ENCODE assay signal across 9 cellular contexts in genomic region chr21:42570841-42571387, GRCh38. TPM values are rescaled to one million over a fixed set of nuclear protein-coding genes. Genes with fewer than 3 reads are reported as not detected.
DNase-seq lines count a peak whose midpoint lies in the region; ATAC-seq and TF ChIP-seq lines count a peak whose summit lies in the region.
"Had no signal": no experiment of that assay in that cellular context is flagged by ENCODE, and none has a peak within 500 bp of the region (broad histone marks: within the 10 kb centered on the region; RNA-seq: fewer than 3 reads in every experiment).

No MANE protein-coding gene starts in this region.

- H3K4me3 ChIP-seq in dorsolateral prefrontal cortex, result no peak overlapping the region

- in situ Hi-C loops in G401 (cut with HindIII; ENCODE audit: low sequenced_read_pairs), result no loop called here

- intact Hi-C loops in dorsolateral prefrontal cortex (cut with DNase I), result no loop called here

- no peaks in the 10 kb centered on the region for H3K27me3 ChIP-seq in dorsolateral prefrontal cortex

- DNase-seq in G401 (ENCODE audit: low spot score) (peak; percentile 13), NCI-H146 treated with DMSO at 0.1 percent for 48 hours (lab: John Stamatoyannopoulos, UW; ENCODE audit: unreplicated experiment) (peak; percentile 49), dorsolateral prefrontal cortex (peak in 6 of 10 donors; percentile 19 to 51 (median 38)), pons (ENCODE audit: low spot score) (peak; percentile 46), HPDE6-E6E7 (ENCODE audit: extremely low spot score) (no peak), NCI-H524 treated with DMSO at 0.1 percent for 48 hours (lab: John Stamatoyannopoulos, UW) (no peak)
- DNase-seq: DMS53 had no signal

- H3K27ac ChIP-seq in dorsolateral prefrontal cortex, result no peak overlapping the region

- no peak for ATAC-seq in HG03457 (IDR thresholded peaks at IDR 0.05; ENCODE audit: unreplicated experiment)
- ATAC-seq in HG03045 (IDR thresholded peaks at IDR 0.05; ENCODE audit: unreplicated experiment), result no peak

- no peak for TF ChIP-seq CTCF in dorsolateral prefrontal cortex (IDR thresholded peaks at IDR 0.05 in 54 of 56, conservative IDR thresholded peaks at IDR 0.05 in 2 of 56; ENCODE audit: low read depth in 1 of 56, partially characterized antibody in 56 of 56)

RNA-seq across cellular contexts. Expression of gene SLC37A1, which starts 57.3 kb away (rescaled TPM):
- total RNA-seq in G401 (2014; rRNA removed; shearing (Covaris generic)), result 0.37 and 0.86 TPM in 2 replicates
- 10 to 100 TPM in 109 of 120 experiments, 1 to 10 TPM in 11; 6.5 to 24.8 (median 15.3) TPM for total RNA-seq in dorsolateral prefrontal cortex

Comparison
In these comparisons a context has a peak if more than half of its experiments do, and no peak if none do; other contexts are left out.
1. DNase-seq: peak in G401 (single experiment), NCI-H146 treated with DMSO at 0.1 percent for 48 hours (single experiment), dorsolateral prefrontal cortex (6 of 10) and pons (single experiment); none in HPDE6-E6E7 (single experiment) and NCI-H524 treated with DMSO at 0.1 percent for 48 hours (single experiment).